8 cellular contexts compared by ENCODE assay signal in the genomic region with DNA sequence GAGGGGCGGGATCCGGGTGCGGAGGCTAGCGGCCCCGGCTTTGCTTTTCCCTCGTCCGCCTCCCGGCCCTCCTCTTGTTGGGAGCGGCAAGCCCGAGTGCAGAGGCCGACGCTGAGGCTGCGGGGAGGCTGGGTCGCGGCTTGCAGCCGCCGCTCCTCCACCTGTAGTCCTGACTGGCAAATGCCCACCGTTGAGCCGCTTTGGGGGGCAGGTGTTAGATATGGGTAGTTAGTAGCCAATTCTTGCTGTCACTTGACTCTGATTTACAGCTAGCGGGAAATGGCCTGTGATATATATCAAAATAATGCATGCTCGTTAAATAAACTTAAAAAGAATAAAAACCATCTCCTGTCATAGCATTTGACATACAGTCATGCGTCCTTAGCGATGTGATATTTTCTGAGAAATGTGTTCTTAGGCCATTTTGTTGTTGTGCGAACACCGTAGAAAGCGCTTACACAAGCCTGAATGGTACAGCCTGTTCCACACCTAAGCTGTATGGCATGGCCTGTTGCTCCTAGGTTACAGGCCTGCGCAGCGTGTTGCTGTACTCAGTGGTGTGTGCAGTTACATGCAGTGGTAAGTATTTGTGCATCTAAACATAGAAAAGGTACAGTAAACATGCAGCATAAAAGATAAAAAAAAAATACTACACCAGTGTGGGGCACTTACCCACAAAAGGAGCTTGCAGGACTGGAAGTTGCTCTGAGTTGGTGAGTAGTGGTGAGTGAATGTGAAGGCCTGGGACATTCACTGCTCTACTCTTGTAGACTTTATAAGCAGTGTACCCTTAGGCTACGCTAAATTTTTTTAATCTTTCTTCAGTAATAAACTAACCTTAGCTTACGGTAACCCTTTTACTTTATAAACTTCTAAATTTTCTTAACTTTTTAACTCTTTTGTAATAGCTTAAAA. TPM values are rescaled to one million over a fixed set of nuclear protein-coding genes. Genes with fewer than 3 reads are reported as not detected.
DNase-seq lines count a peak whose midpoint lies in the region; ATAC-seq and TF ChIP-seq lines count a peak whose summit lies in the region.

No MANE protein-coding gene starts in this region.

- ATAC-seq in GM21576 (IDR thresholded peaks at IDR 0.05; ENCODE audit: unreplicated experiment): peak; percentile 36
- peak; percentile 70 for ATAC-seq in Panc1
- no peak for ATAC-seq in stimulated activated memory B cell treated with anti-CD40 and anti-IgM and Interleukin-4, amounts not matched to agents 10 μg/mL and 1 μg/mL and 100 μg/mL, for 72 hours

- H3K36me3 Mint-ChIP-seq in stimulated activated memory B cell treated with anti-CD40 and anti-IgM and Interleukin-4, amounts not matched to agents 10 μg/mL and 1 μg/mL and 100 μg/mL, for 72 hours: peaks cover under 1% of the 10 kb centered on the region

- CTCF ChIA-PET in Panc1 (lab: Charles Lee): interaction anchor here (1.6 kb wide), 1 partner anchor 37 kb away, joined by 4 read pairs; no protein-coding TSS in a partner anchor

- H3K27me3 ChIP-seq in BLaER1 treated with 17β-estradiol and CSF1 and Interleukin-3, amounts not matched to agents 10 nM and 100 nM: no peaks in the 10 kb centered on the region
- no peaks in the 10 kb centered on the region for H3K27me3 ChIP-seq in Panc1 (ENCODE audit: control insufficient read depth, insufficient read depth, low read length)

- H3K4me3 ChIP-seq in BLaER1 treated with 17β-estradiol and CSF1 and Interleukin-3, amounts not matched to agents 10 nM and 100 nM: peak overlapping the region; percentile 72 to 96 (median 90)
- peak overlapping the region; percentile 88 to 91 for H3K4me3 ChIP-seq in Panc1 (ENCODE audit: low read depth in 2 of 2, low read length in 2 of 2)
- peak overlapping the region; percentile 78 to 92 for H3K4me3 ChIP-seq in cardiac fibroblast (replicated peaks in 1 of 2; ENCODE audit: low read depth in 2 of 2, low read length in 2 of 2)

- peaks cover 23 to 54% (median 41%) of the 10 kb centered on the region in 11 experiments; a peak in 20 of 22 replicates for H4K20me1 ChIP-seq in BLaER1 treated with 17β-estradiol and CSF1 and Interleukin-3, amounts not matched to agents 10 nM and 100 nM

- H3K4me1 Mint-ChIP-seq in stimulated activated memory B cell treated with anti-CD40 and anti-IgM and Interleukin-4, amounts not matched to agents 10 μg/mL and 1 μg/mL and 100 μg/mL, for 72 hours: peaks cover 33% of the 10 kb centered on the region

- peak overlapping the region; percentile 83 to 99 (median 94) for H3K9ac ChIP-seq in BLaER1 treated with 17β-estradiol and CSF1 and Interleukin-3, amounts not matched to agents 10 nM and 100 nM

- POLR2A ChIA-PET in Panc1 (lab: Charles Lee): interaction anchor here (0.6 kb wide), 2 partner anchors 126 to 600 kb away, joined by 3 to 5 read pairs; partner anchors contain the start of gene SH3BP5

- peak overlapping the region; percentile 95 for H3K4me3 Mint-ChIP-seq in stimulated activated memory B cell treated with anti-CD40 and anti-IgM and Interleukin-4, amounts not matched to agents 10 μg/mL and 1 μg/mL and 100 μg/mL, for 72 hours

- peak overlapping the region; percentile 78 to 97 (median 92) for H3K27ac ChIP-seq in BLaER1 treated with 17β-estradiol and CSF1 and Interleukin-3, amounts not matched to agents 10 nM and 100 nM
- peak overlapping the region; percentile 74 for H3K27ac ChIP-seq in Panc1 (ENCODE audit: low read length)

- intact Hi-C loops in Panc1 (cut with micrococcal nuclease; ENCODE audit: unreplicated experiment) (loop anchor here (10.0 kb wide), 1 partner anchor 198 kb away; no protein-coding TSS in a partner anchor), posterior vena cava (cut with DNase I) (loop anchor here in 1 of 2 donors (10.0 kb wide), 1 partner anchor 198 kb away; no protein-coding TSS in a partner anchor)

- no peaks in the 10 kb centered on the region for H3K9me3 ChIP-seq in BLaER1 treated with 17β-estradiol and CSF1 and Interleukin-3, amounts not matched to agents 10 nM and 100 nM (replicated peaks in 1 of 11)
- H3K9me3 ChIP-seq in Panc1 (ENCODE audit: control insufficient read depth, insufficient read depth, low read depth, low read length): no peaks in the 10 kb centered on the region

- no peak for DNase-seq in Panc1 (ENCODE audit: low read depth, low spot score)
- DNase-seq in cardiac fibroblast (ENCODE audit: low read depth in 2 of 2): peak; percentile 36 to 52
- DNase-seq in kidney tubule cell (ENCODE audit: low spot score): peak; percentile 55
- no peak for DNase-seq in amygdala (lab: John Stamatoyannopoulos, UW)
- DNase-seq in posterior vena cava (ENCODE audit: low spot score): no peak

- H3K27me3 Mint-ChIP-seq in stimulated activated memory B cell treated with anti-CD40 and anti-IgM and Interleukin-4, amounts not matched to agents 10 μg/mL and 1 μg/mL and 100 μg/mL, for 72 hours: no peaks in the 10 kb centered on the region

- H3K27ac Mint-ChIP-seq in stimulated activated memory B cell treated with anti-CD40 and anti-IgM and Interleukin-4, amounts not matched to agents 10 μg/mL and 1 μg/mL and 100 μg/mL, for 72 hours: peak overlapping the region; percentile 89

- TF ChIP-seq CTCF in Panc1 (IDR thresholded peaks at IDR 0.05) (no peak), cardiac fibroblast (IDR thresholded peaks at IDR 0.05; ENCODE audit: low read depth, low read length) (no peak)

- in situ Hi-C loops in Panc1 (cut with HindIII; ENCODE audit: low pct_unique_long_range_greater_than_20kb, low sequenced_read_pairs): no loop called here

- peaks cover 19 to 34% (median 25%) of the 10 kb centered on the region in 11 experiments; a peak in 21 of 22 replicates for H3K36me3 ChIP-seq in BLaER1 treated with 17β-estradiol and CSF1 and Interleukin-3, amounts not matched to agents 10 nM and 100 nM
- H3K36me3 ChIP-seq in Panc1 (ENCODE audit: control insufficient read depth, insufficient read depth, low read length): peaks cover 2% of the 10 kb centered on the region

- H3K9me3 Mint-ChIP-seq in stimulated activated memory B cell treated with anti-CD40 and anti-IgM and Interleukin-4, amounts not matched to agents 10 μg/mL and 1 μg/mL and 100 μg/mL, for 72 hours: no peaks in the 10 kb centered on the region

- H3K4me2 ChIP-seq in BLaER1 treated with 17β-estradiol and CSF1 and Interleukin-3, amounts not matched to agents 10 nM and 100 nM: peak overlapping the region; percentile 81 to 94 (median 91)

- TSS peak; percentile 64 for BruUV-seq in Panc1 (replicated peaks; lab: Mats Ljungman, UMichigan)

- peaks cover 17 to 32% (median 22%) of the 10 kb centered on the region in 10 experiments for H3K4me1 ChIP-seq in BLaER1 treated with 17β-estradiol and CSF1 and Interleukin-3, amounts not matched to agents 10 nM and 100 nM
- peaks cover 5% of the 10 kb centered on the region for H3K4me1 ChIP-seq in Panc1 (ENCODE audit: control insufficient read depth, insufficient read depth, low read length)

RNA-seq across cellular contexts. Expression of gene CAPN7, which starts 0.9 kb away (rescaled TPM):
- 26.5 TPM for total RNA-seq in Panc1 (2021; ENCODE audit: unreplicated experiment)
- polyA plus RNA-seq in Panc1 (2012; ENCODE audit: insufficient read length): 11.0 TPM
- 10 to 100 TPM; 28.4 to 39.5 TPM for total RNA-seq in posterior vena cava

Comparison
In these comparisons a context has a peak if more than half of its experiments do, and no peak if none do; other contexts are left out.
1. DNase-seq: peak in cardiac fibroblast (2 of 2) and kidney tubule cell (single experiment); none in Panc1 (single experiment), amygdala (0 of 56) and posterior vena cava (single experiment).
2. Peak in every context shown above with its lines, with median percentiles within 50 percentile points of each other: H3K4me3 ChIP-seq.